11 cellular contexts compared by ENCODE assay signal in genomic region chr2:35454966-35455638, GRCh38.
DNase-seq lines count a peak whose midpoint lies in the region; ATAC-seq and TF ChIP-seq lines count a peak whose summit lies in the region.
"Had no signal": no experiment of that assay in that cellular context is flagged by ENCODE, and none has a peak within 500 bp of the region (broad histone marks: within the 10 kb centered on the region; RNA-seq: fewer than 3 reads in every experiment).

No MANE protein-coding gene starts in this region.

- BruUV-seq in A673 (replicated peaks; lab: Mats Ljungman, UMichigan) = no TSS peak
- no TSS peak for BruUV-seq in HCT116 (replicated peaks; lab: Mats Ljungman, UMichigan)

- TF ChIP-seq POLR2A in HCT116 (IDR thresholded peaks at IDR 0.05; ENCODE audit: borderline replicate concordance, extremely low read depth, insufficient read depth, insufficient read length) = no peak

- POLR2A ChIA-PET in A673 (lab: Charles Lee; ENCODE audit: low non-redundant PET) = no interaction called here
- POLR2A ChIA-PET in HCT116 (lab: Charles Lee) = no interaction called here

- H3K4me1 ChIP-seq in A673 (ENCODE audit: insufficient read depth, low read length, poor library complexity, severe bottlenecking) (no peaks in the 10 kb centered on the region), HCT116 (ENCODE audit: control insufficient read depth in 1 of 2, insufficient read depth in 2 of 2, low read length in 2 of 2) (no peaks in the 10 kb centered on the region), SJSA1 (replicated peaks) (no peaks in the 10 kb centered on the region), hepatocyte (ENCODE audit: insufficient read depth) (no peaks in the 10 kb centered on the region)

- H3K27ac ChIP-seq in A673 (ENCODE audit: low read depth, low read length, poor library complexity, severe bottlenecking) (no peak overlapping the region), HCT116 (ENCODE audit: low read depth, low read length) (no peak overlapping the region), SJSA1 (no peak overlapping the region), hepatocyte (no peak overlapping the region)

- ATAC-seq in HCT116 = peak; percentile 46; the same call in 1 of the 2 replicates
- ATAC-seq in activated naive CD4-positive, alpha-beta T cell treated with anti-CD3 and anti-CD28 coated beads, Interleukin-2, amount 50 U/mL, for 72 hours = no peak
- ATAC-seq: activated T-cell treated with anti-CD3 and anti-CD28 coated beads, Interleukin-2, amount 50 U/mL, for 72 hours; stimulated activated naive CD8-positive, alpha-beta T cell treated with anti-CD3 and anti-CD28 coated beads, Interleukin-15, Interleukin-2, amounts not matched to agents 100 U/mL and 50 U/mL, for 24 hours had no signal

- H3K27ac Mint-ChIP-seq in activated naive CD4-positive, alpha-beta T cell treated with anti-CD3 and anti-CD28 coated beads, Interleukin-2, amount 50 U/mL, for 72 hours = no peak overlapping the region
- H3K27ac Mint-ChIP-seq: activated T-cell treated with anti-CD3 and anti-CD28 coated beads, Interleukin-2, amount 50 U/mL, for 72 hours had no signal

- TF ChIP-seq CTCF in A673 (conservative IDR thresholded peaks at IDR 0.05; ENCODE audit: low read depth, low read length) (no peak), HCT116 (IDR thresholded peaks at IDR 0.05 in 2 of 3, conservative IDR thresholded peaks at IDR 0.05 in 1 of 3; ENCODE audit: borderline replicate concordance in 1 of 3, insufficient read depth in 1 of 3, low read depth in 2 of 3, low read length in 2 of 3) (peak in 1 of 3 experiments; percentile 18; a peak in 1 of 6 replicates), hepatocyte (IDR thresholded peaks at IDR 0.05; ENCODE audit: poor library complexity) (no peak)

- H3K4me2 ChIP-seq in HCT116 (ENCODE audit: low read length) (no peak overlapping the region), hepatocyte (no peak overlapping the region)

- RAD21 ChIA-PET in HCT116 (lab: Charles Lee; ENCODE audit: low non-redundant PET in 1 of 2, low total read pairs in 2 of 2, uncharacterized antibody in 2 of 2, unreplicated experiment in 2 of 2) = no interaction called here

- no peak overlapping the region for H2AFZ ChIP-seq in HCT116 (ENCODE audit: low read depth, low read length, poor library complexity, severe bottlenecking)
- no peak overlapping the region for H2AFZ ChIP-seq in hepatocyte

- H4K20me1 ChIP-seq in HCT116 (ENCODE audit: insufficient read depth) = no peaks in the 10 kb centered on the region
- H4K20me1 ChIP-seq in hepatocyte (ENCODE audit: insufficient read depth, poor library complexity, severe bottlenecking) = no peaks in the 10 kb centered on the region

- CTCF ChIA-PET in A673 (lab: Charles Lee) = no interaction called here
- CTCF ChIA-PET in HCT116 (lab: Charles Lee) = no interaction called here

- H3K9ac ChIP-seq in HCT116 (ENCODE audit: low read length) = no peak overlapping the region

- intact Hi-C loops in A673 (cut with micrococcal nuclease; ENCODE audit: unreplicated experiment) (no loop called here), HCT116 (cut with micrococcal nuclease) (no loop called here)

- H3K79me2 ChIP-seq in HCT116 (ENCODE audit: insufficient read depth, low read length) (no peaks in the 10 kb centered on the region), hepatocyte (no peaks in the 10 kb centered on the region)

- H3K9me3 Mint-ChIP-seq in activated naive CD4-positive, alpha-beta T cell treated with anti-CD3 and anti-CD28 coated beads, Interleukin-2, amount 50 U/mL, for 72 hours = no peaks in the 10 kb centered on the region
- H3K9me3 Mint-ChIP-seq: activated T-cell treated with anti-CD3 and anti-CD28 coated beads, Interleukin-2, amount 50 U/mL, for 72 hours had no signal

- TF ChIP-seq RAD21 in HCT116 (IDR thresholded peaks at IDR 0.05; ENCODE audit: low read depth) = no peak

- H3K27me3 ChIP-seq in A673 (replicated peaks; ENCODE audit: insufficient read depth, low read depth, low read length, poor library complexity) (no peaks in the 10 kb centered on the region), HCT116 (ENCODE audit: insufficient read depth, low read length) (no peaks in the 10 kb centered on the region), SJSA1 (replicated peaks) (no peaks in the 10 kb centered on the region), hepatocyte (no peaks in the 10 kb centered on the region)

- peak; percentile 9 for DNase-seq in A673 (ENCODE audit: low spot score)
- DNase-seq in HCT116 (ENCODE audit: low read depth, low spot score) = peak; percentile 2
- DNase-seq in SJSA1 (ENCODE audit: low read depth in 1 of 2, low spot score in 2 of 2) = peak; percentile 14 to 44
- DNase-seq in foreskin melanocyte = peak; percentile 10
- no peak for DNase-seq in hepatocyte (ENCODE audit: low spot score)
- no peak for DNase-seq in hippocampal formation (lab: John Stamatoyannopoulos, UW)
- DNase-seq in activated naive CD4-positive, alpha-beta T cell treated with anti-CD3 and anti-CD28 coated beads, Interleukin-2, amount 50 U/mL, for 72 hours (ENCODE audit: low spot score in 2 of 2) = no peak
- no peak for DNase-seq in NCI-H2227 treated with DMSO at 0.1 percent for 48 hours (lab: John Stamatoyannopoulos, UW)
- DNase-seq: activated T-cell treated with anti-CD3 and anti-CD28 coated beads, Interleukin-2, amount 50 U/mL, for 72 hours; AML-193; stimulated activated naive CD8-positive, alpha-beta T cell treated with anti-CD3 and anti-CD28 coated beads, Interleukin-15, Interleukin-2, amounts not matched to agents 100 U/mL and 50 U/mL, for 24 hours had no signal

- no peaks in the 10 kb centered on the region for H3K9me3 ChIP-seq in A673 (ENCODE audit: low read depth, low read length, poor library complexity, severe bottlenecking)
- H3K9me3 ChIP-seq in HCT116 (ENCODE audit: control insufficient read depth in 1 of 2, insufficient read depth in 1 of 2, low read depth in 1 of 2, low read length in 2 of 2) = peaks cover 0 to 9% of the 10 kb centered on the region in 2 experiments; a peak in 3 of 4 replicates
- no peaks in the 10 kb centered on the region; the same call in 1 of the 2 replicates for H3K9me3 ChIP-seq in SJSA1 (replicated peaks)
- H3K9me3 ChIP-seq in hepatocyte (ENCODE audit: low read depth) = no peaks in the 10 kb centered on the region

- WGBS in hepatocyte (ENCODE audit: low lambda C conversion rate, missing lambda C conversion rate) = 93% methylated on average over 3 of the region's 3 CpGs

- no peaks in the 10 kb centered on the region for H3K36me3 ChIP-seq in A673 (ENCODE audit: insufficient read depth, low read length, poor library complexity, severe bottlenecking)
- no peaks in the 10 kb centered on the region for H3K36me3 ChIP-seq in HCT116 (ENCODE audit: control insufficient read depth in 1 of 2, insufficient read depth in 2 of 2, low read length in 2 of 2)
- no peaks in the 10 kb centered on the region for H3K36me3 ChIP-seq in SJSA1
- no peaks in the 10 kb centered on the region for H3K36me3 ChIP-seq in hepatocyte (replicated peaks; ENCODE audit: insufficient read depth, low read depth)

- H3K36me3 Mint-ChIP-seq in activated naive CD4-positive, alpha-beta T cell treated with anti-CD3 and anti-CD28 coated beads, Interleukin-2, amount 50 U/mL, for 72 hours = no peaks in the 10 kb centered on the region

- H3K4me3 ChIP-seq in A673 (ENCODE audit: low read depth, low read length, poor library complexity, severe bottlenecking) = no peak overlapping the region
- H3K4me3 ChIP-seq in HCT116 (replicated peaks in 1 of 2; ENCODE audit: low read depth in 1 of 2, low read length in 2 of 2) = no peak overlapping the region
- H3K4me3 ChIP-seq in SJSA1 = no peak overlapping the region
- no peak overlapping the region for H3K4me3 ChIP-seq in hepatocyte

- no peaks in the 10 kb centered on the region for H3K9me2 ChIP-seq in HCT116 (ENCODE audit: insufficient read depth)
- no peaks in the 10 kb centered on the region for H3K9me2 ChIP-seq in hepatocyte (replicated peaks; ENCODE audit: insufficient read depth)

TF ChIP-seq in HCT116, 20 proteins besides CTCF, POLR2A, EP300 and RAD21:
- TF ChIP-seq ZBTB33 (IDR thresholded peaks at IDR 0.05; ENCODE audit: extremely low read depth, insufficient replicate concordance, low read length) (no peak), ELF1 (IDR thresholded peaks at IDR 0.05; ENCODE audit: borderline replicate concordance, low read depth) (no peak), JUND (IDR thresholded peaks at IDR 0.05) (no peak), TCF7L2 (IDR thresholded peaks at IDR 0.05; ENCODE audit: borderline replicate concordance, extremely low read depth, insufficient read depth, insufficient read length) (no peak), CBX3 (IDR thresholded peaks at IDR 0.05; ENCODE audit: low read depth) (no peak), SRF (IDR thresholded peaks at IDR 0.05; ENCODE audit: low read depth) (no peak), ZNF274 (IDR thresholded peaks at IDR 0.05; ENCODE audit: low read depth, low read length) (no peak), YY1 (IDR thresholded peaks at IDR 0.05; ENCODE audit: extremely low read depth, insufficient replicate concordance, low read depth, low read length) (no peak)

Comparison
In these comparisons a context has a peak if more than half of its experiments do, and no peak if none do; other contexts are left out.
1. DNase-seq: peak in A673 (single experiment), HCT116 (single experiment), SJSA1 (2 of 2) and foreskin melanocyte (single experiment); none in hepatocyte (single experiment), hippocampal formation (0 of 2), activated naive CD4-positive, alpha-beta T cell treated with anti-CD3 and anti-CD28 coated beads, Interleukin-2, amount 50 U/mL, for 72 hours (0 of 2) and NCI-H2227 treated with DMSO at 0.1 percent for 48 hours (single experiment).